Comparison of ENCODE assay signal across 9 cellular contexts in the genomic region with DNA sequence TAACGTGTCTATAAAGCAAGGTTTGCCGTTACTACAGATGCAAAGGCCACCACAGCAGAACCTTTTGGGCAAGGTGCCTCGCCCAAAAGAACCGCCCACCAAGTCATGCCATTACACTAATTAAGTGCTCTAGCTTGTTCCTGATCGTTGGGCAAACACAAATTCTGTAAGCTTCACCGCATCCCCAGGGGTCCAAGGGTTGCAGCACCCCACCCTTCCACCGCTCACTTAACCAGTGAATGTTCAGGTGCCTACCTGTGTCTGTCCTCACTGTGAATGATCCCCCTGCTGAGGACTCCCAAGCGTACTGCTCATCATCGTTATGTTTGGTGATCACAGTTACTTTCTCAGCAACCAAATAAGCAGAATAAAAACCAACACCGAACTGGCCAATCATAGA. TPM values are rescaled to one million over a fixed set of nuclear protein-coding genes. Genes with fewer than 3 reads are reported as not detected.
DNase-seq lines count a peak whose midpoint lies in the region; ATAC-seq, FAIRE-seq and TF ChIP-seq lines count a peak whose summit lies in the region.
"Had no signal": no experiment of that assay in that cellular context is flagged by ENCODE, and none has a peak within 500 bp of the region (broad histone marks: within the 10 kb centered on the region; RNA-seq: fewer than 3 reads in every experiment).

No MANE protein-coding gene starts in this region.

- H3K4me1 ChIP-seq in iPS-15b (ENCODE audit: control insufficient read depth, insufficient read depth, low read length), result peaks cover 3% of the 10 kb centered on the region

- no peaks in the 10 kb centered on the region for H3K9me3 Mint-ChIP-seq in activated CD4-positive, alpha-beta memory T cell treated with anti-CD3 and anti-CD28 coated beads for 36 hours
- no peaks in the 10 kb centered on the region for H3K9me3 Mint-ChIP-seq in stimulated activated naive CD8-positive, alpha-beta T cell treated with anti-CD3 and anti-CD28 coated beads, Interleukin-15, amount 100 ng/mL, for 72 hours

- POLR2A ChIA-PET in activated CD4-positive, alpha-beta memory T cell treated with anti-CD3 and anti-CD28 coated beads for 36 hours (lab: Charles Lee), result interaction anchor here (0.8 to 1.1 kb wide), 3 partner anchors 27 to 65 kb away, joined by 3 read pairs; no protein-coding TSS in a partner anchor

- peak overlapping the region; percentile 77 for H3K4me3 Mint-ChIP-seq in activated CD4-positive, alpha-beta memory T cell treated with anti-CD3 and anti-CD28 coated beads for 36 hours
- H3K4me3 Mint-ChIP-seq in stimulated activated naive CD8-positive, alpha-beta T cell treated with anti-CD3 and anti-CD28 coated beads, Interleukin-15, amount 100 ng/mL, for 72 hours, result peak overlapping the region; percentile 68 to 93

- ATAC-seq in stimulated activated naive CD8-positive, alpha-beta T cell treated with anti-CD3 and anti-CD28 coated beads, Interleukin-15, amount 100 ng/mL, for 72 hours, result no peak
- no peak for ATAC-seq in HG03571 (IDR thresholded peaks at IDR 0.05; ENCODE audit: unreplicated experiment)

- H3K27ac Mint-ChIP-seq in activated CD4-positive, alpha-beta memory T cell treated with anti-CD3 and anti-CD28 coated beads for 36 hours, result peak overlapping the region; percentile 93
- H3K27ac Mint-ChIP-seq in stimulated activated naive CD8-positive, alpha-beta T cell treated with anti-CD3 and anti-CD28 coated beads, Interleukin-15, amount 100 ng/mL, for 72 hours, result peak overlapping the region; percentile 88 to 99

- intact Hi-C loops in activated CD4-positive, alpha-beta memory T cell treated with anti-CD3 and anti-CD28 coated beads for 36 hours (cut with micrococcal nuclease), result loop anchor here (5.0 to 10.0 kb wide), 4 partner anchors 138 to 1711 kb away; partner anchors contain the start of genes EIF5 and WDR25

- no peak for TF ChIP-seq POLR2A in GM12892 (IDR thresholded peaks at IDR 0.05; ENCODE audit: low read depth, low read length)

- H3K4me3 ChIP-seq in iPS-15b (ENCODE audit: low read depth, low read length), result peak overlapping the region; percentile 88

- H3K27me3 Mint-ChIP-seq in activated CD4-positive, alpha-beta memory T cell treated with anti-CD3 and anti-CD28 coated beads for 36 hours, result no peaks in the 10 kb centered on the region
- no peaks in the 10 kb centered on the region for H3K27me3 Mint-ChIP-seq in stimulated activated naive CD8-positive, alpha-beta T cell treated with anti-CD3 and anti-CD28 coated beads, Interleukin-15, amount 100 ng/mL, for 72 hours

- DNase-seq in NCI-H345 (lab: John Stamatoyannopoulos, UW) (peak; percentile 20), NCI-H345 treated with DMSO at 0.1 percent for 48 hours (lab: John Stamatoyannopoulos, UW; ENCODE audit: unreplicated experiment) (no peak), GM12892 (ENCODE audit: insufficient read length) (no peak), NCI-H1105 (lab: John Stamatoyannopoulos, UW) (no peak)
- no peak for DNase-seq in activated CD4-positive, alpha-beta memory T cell treated with anti-CD3 and anti-CD28 coated beads for 36 hours
- DNase-seq in stimulated activated naive CD8-positive, alpha-beta T cell treated with anti-CD3 and anti-CD28 coated beads, Interleukin-15, amount 100 ng/mL, for 72 hours, result no peak

- no peaks in the 10 kb centered on the region for H3K27me3 ChIP-seq in iPS-15b (ENCODE audit: control insufficient read depth, insufficient read depth, low read length)

- CTCF ChIA-PET in activated CD4-positive, alpha-beta memory T cell treated with anti-CD3 and anti-CD28 coated beads for 36 hours (lab: Charles Lee), result interaction anchor here (0.9 to 1.7 kb wide), 3 partner anchors 10 to 235 kb away, joined by 3 to 6 read pairs (median 4); no protein-coding TSS in a partner anchor

- H3K9me3 ChIP-seq in iPS-15b (ENCODE audit: control insufficient read depth, insufficient read depth, low read length), result no peaks in the 10 kb centered on the region

- peaks cover 59% of the 10 kb centered on the region for H3K4me1 Mint-ChIP-seq in activated CD4-positive, alpha-beta memory T cell treated with anti-CD3 and anti-CD28 coated beads for 36 hours (ENCODE audit: low read depth)
- H3K4me1 Mint-ChIP-seq in stimulated activated naive CD8-positive, alpha-beta T cell treated with anti-CD3 and anti-CD28 coated beads, Interleukin-15, amount 100 ng/mL, for 72 hours, result peaks cover 82% of the 10 kb centered on the region

- FAIRE-seq in GM12892 (lab: Jason Lieb, UNC), result no peak
- FAIRE-seq: TTC549 had no signal

- H3K36me3 ChIP-seq in iPS-15b (ENCODE audit: control insufficient read depth, insufficient read depth, low read length), result peaks cover 51% of the 10 kb centered on the region

- no peak overlapping the region for H3K9ac ChIP-seq in iPS-15b (ENCODE audit: low read depth, low read length)

- H3K36me3 Mint-ChIP-seq in activated CD4-positive, alpha-beta memory T cell treated with anti-CD3 and anti-CD28 coated beads for 36 hours, result peaks cover 60% of the 10 kb centered on the region

RNA-seq across cellular contexts. Expression of gene HSP90AA1, which starts 1.3 kb away (rescaled TPM):
- total RNA-seq in activated CD4-positive, alpha-beta memory T cell treated with anti-CD3 and anti-CD28 coated beads for 36 hours, result 1,000 to 10,000 TPM; 1,107 to 1,148 TPM
- polyA plus RNA-seq in GM12892 (2012; ENCODE audit: missing spikeins), result 842 TPM

RNA-seq across cellular contexts. Expression of gene WDR20, which starts 54.2 kb away (rescaled TPM):
- 10 to 100 TPM; 22.2 to 25.3 TPM for total RNA-seq in activated CD4-positive, alpha-beta memory T cell treated with anti-CD3 and anti-CD28 coated beads for 36 hours
- polyA plus RNA-seq in GM12892 (2012; ENCODE audit: missing spikeins), result 13.1 TPM
